Comparison of ENCODE assay signal across 15 cellular contexts in genomic region chr3:6326760-6327159, GRCh38.
"Had no signal": no experiment of that assay in that cellular context is flagged by ENCODE, and none has a peak within 500 bp of the region (broad histone marks: within the 10 kb centered on the region; RNA-seq: fewer than 3 reads in every experiment).

No MANE protein-coding gene starts in this region.

- H3K27ac Mint-ChIP-seq: activated CD4-positive, alpha-beta T cell treated with anti-CD3 and anti-CD28 coated beads, Interleukin-2, amount 10 ng/mL, durations not matched to agents 7 days and 5 days; activated T-helper 1 cell treated with anti-CD3 and anti-CD28 coated beads, Interleukin-12 subunit alpha, Interleukin-12 subunit beta, Interleukin-2, Interleukin-4 antibody, amounts not matched to agents 30 ng/mL and 10 ng/mL and 1 ng/mL, durations not matched to agents 14 hours and 24 hours and 36 hours; stimulated activated naive CD8-positive, alpha-beta T cell treated with anti-CD3 and anti-CD28 coated beads, Interleukin-15, amount 100 ng/mL, for 72 hours had no signal

- H3K4me1 Mint-ChIP-seq: activated CD4-positive, alpha-beta T cell treated with anti-CD3 and anti-CD28 coated beads, Interleukin-2, amount 10 ng/mL, durations not matched to agents 7 days and 5 days; stimulated activated naive CD8-positive, alpha-beta T cell treated with anti-CD3 and anti-CD28 coated beads, Interleukin-15, amount 100 ng/mL, for 72 hours had no signal

- H3K4me3 Mint-ChIP-seq: activated CD4-positive, alpha-beta T cell treated with anti-CD3 and anti-CD28 coated beads, Interleukin-2, amount 10 ng/mL, durations not matched to agents 7 days and 5 days; activated T-helper 1 cell treated with anti-CD3 and anti-CD28 coated beads, Interleukin-12 subunit alpha, Interleukin-12 subunit beta, Interleukin-2, Interleukin-4 antibody, amounts not matched to agents 30 ng/mL and 10 ng/mL and 1 ng/mL, durations not matched to agents 14 hours and 24 hours and 36 hours; stimulated activated naive CD8-positive, alpha-beta T cell treated with anti-CD3 and anti-CD28 coated beads, Interleukin-15, amount 100 ng/mL, for 72 hours had no signal

- DNase-seq: activated CD4-positive, alpha-beta T cell treated with anti-CD3 and anti-CD28 coated beads, Interleukin-2, amount 10 ng/mL, durations not matched to agents 7 days and 5 days; activated CD8-positive, alpha-beta memory T cell treated with anti-CD3 and anti-CD28 coated beads, Interleukin-2, amount 50 U/mL, for 48 hours; activated naive CD4-positive, alpha-beta T cell; anterior cingulate cortex; brain microvascular endothelial cell; cerebellar nuclear complex; effector CD8-positive, alpha-beta T cell; foreskin fibroblast; kidney glomerular epithelial cell; mesenchymal stem cell; spleen; stimulated activated naive CD8-positive, alpha-beta T cell treated with anti-CD3 and anti-CD28 coated beads, Interleukin-15, amount 100 ng/mL, for 72 hours; upper lobe of left lung had no signal

- H3K4me1 ChIP-seq: spleen, upper lobe of left lung had no signal

- H3K36me3 ChIP-seq: brain microvascular endothelial cell, spleen, upper lobe of left lung had no signal

- H3K27me3 ChIP-seq: brain microvascular endothelial cell, spleen, upper lobe of left lung had no signal

- H3K27me3 Mint-ChIP-seq: activated CD4-positive, alpha-beta T cell treated with anti-CD3 and anti-CD28 coated beads, Interleukin-2, amount 10 ng/mL, durations not matched to agents 7 days and 5 days; stimulated activated naive CD8-positive, alpha-beta T cell treated with anti-CD3 and anti-CD28 coated beads, Interleukin-15, amount 100 ng/mL, for 72 hours had no signal

- H3K27ac ChIP-seq: brain microvascular endothelial cell, spleen, upper lobe of left lung had no signal

- ATAC-seq: sciatic nerve; stimulated activated naive CD8-positive, alpha-beta T cell treated with anti-CD3 and anti-CD28 coated beads, Interleukin-15, amount 100 ng/mL, for 72 hours had no signal

- H3K9me3 Mint-ChIP-seq: activated T-helper 1 cell treated with anti-CD3 and anti-CD28 coated beads, Interleukin-12 subunit alpha, Interleukin-12 subunit beta, Interleukin-2, Interleukin-4 antibody, amounts not matched to agents 30 ng/mL and 10 ng/mL and 1 ng/mL, durations not matched to agents 14 hours and 24 hours and 36 hours had no signal

- H3K4me3 ChIP-seq: spleen, upper lobe of left lung had no signal
